11 cellular contexts compared by ENCODE assay signal in genomic region chr1:67060811-67061218, GRCh38. TPM values are rescaled to one million over a fixed set of nuclear protein-coding genes. Genes with fewer than 3 reads are reported as not detected.
DNase-seq lines count a peak whose midpoint lies in the region; ATAC-seq and TF ChIP-seq lines count a peak whose summit lies in the region.
"Had no signal": no experiment of that assay in that cellular context is flagged by ENCODE, and none has a peak within 500 bp of the region (broad histone marks: within the 10 kb centered on the region; RNA-seq: fewer than 3 reads in every experiment).

No MANE protein-coding gene starts in this region.

- H3K27ac Mint-ChIP-seq in Caco-2 (ENCODE audit: unreplicated experiment) = no peak overlapping the region

- no peaks in the 10 kb centered on the region for H3K79me2 ChIP-seq in smooth muscle cell (ENCODE audit: low read depth)

- no peak overlapping the region for H3K4me3 Mint-ChIP-seq in Caco-2 (ENCODE audit: unreplicated experiment)

- peak overlapping the region; percentile 50 for H3K4me2 ChIP-seq in smooth muscle cell

- CTCF ChIA-PET in Caco-2 (lab: Charles Lee) = no interaction called here

- H3K9me3 ChIP-seq in smooth muscle cell (replicated peaks; ENCODE audit: low read depth) (no peaks in the 10 kb centered on the region), Caco-2 (no peaks in the 10 kb centered on the region)

- H3K27me3 Mint-ChIP-seq in Caco-2 (ENCODE audit: insufficient read depth, unreplicated experiment) = peaks cover 6% of the 10 kb centered on the region

- no peak for ATAC-seq in HG03354 (IDR thresholded peaks at IDR 0.05; ENCODE audit: poor library complexity, severe bottlenecking, unreplicated experiment)

- peaks cover 16% of the 10 kb centered on the region for H3K4me1 ChIP-seq in smooth muscle cell (ENCODE audit: low read depth)
- no peaks in the 10 kb centered on the region for H3K4me1 ChIP-seq in Caco-2

- H3K36me3 Mint-ChIP-seq in Caco-2 (ENCODE audit: insufficient read depth, unreplicated experiment) = no peaks in the 10 kb centered on the region

- no peak for TF ChIP-seq CTCF in HFF-Myc (IDR thresholded peaks at IDR 0.05; ENCODE audit: low read depth, low read length, missing control alignments)
- TF ChIP-seq CTCF in smooth muscle cell (IDR thresholded peaks at IDR 0.05; ENCODE audit: borderline replicate concordance, insufficient read depth, poor library complexity, severe bottlenecking) = no peak
- TF ChIP-seq CTCF in Caco-2 (IDR thresholded peaks at IDR 0.05; ENCODE audit: insufficient read depth in 1 of 2, low read depth in 1 of 2, low read length in 1 of 2, severe bottlenecking in 1 of 2, unreplicated experiment in 1 of 2) = no peak

- H3K27me3 ChIP-seq in smooth muscle cell (ENCODE audit: low read depth) (no peaks in the 10 kb centered on the region), Caco-2 (replicated peaks; ENCODE audit: control insufficient read depth, insufficient read depth, low read length) (no peaks in the 10 kb centered on the region)

- POLR2A ChIA-PET in Caco-2 (lab: Charles Lee) = no interaction called here

- H3K4me3 ChIP-seq in HFF-Myc (replicated peaks; ENCODE audit: low read depth, low read length) (no peak overlapping the region), smooth muscle cell (no peak overlapping the region), Caco-2 (ENCODE audit: low read depth, low read length) (no peak overlapping the region)

- H2AFZ ChIP-seq in smooth muscle cell (ENCODE audit: low read depth) = no peak overlapping the region

- 0% methylated on average over 2 of the region's 2 CpGs for whole genome bisulfite sequencing in smooth muscle cell (ENCODE audit: low lambda C conversion rate)

- no peaks in the 10 kb centered on the region for H3K36me3 ChIP-seq in smooth muscle cell (ENCODE audit: low read depth)
- H3K36me3 ChIP-seq in Caco-2 (ENCODE audit: control insufficient read depth, insufficient read depth, low read length) = no peaks in the 10 kb centered on the region

- peaks cover 7% of the 10 kb centered on the region for H3K4me1 Mint-ChIP-seq in Caco-2 (ENCODE audit: low read depth, unreplicated experiment)

- peak; percentile 89 for DNase-seq in HFF-Myc (ENCODE audit: extremely low read depth, low read depth)
- DNase-seq in SW480 (ENCODE audit: low spot score) = peak; percentile 88
- peak; percentile 88 for DNase-seq in fibroblast of the conjunctiva (ENCODE audit: low read depth)
- no peak for DNase-seq in smooth muscle cell (lab: John Stamatoyannopoulos, UW; ENCODE audit: unreplicated experiment)
- no peak for DNase-seq in activated CD4-positive, alpha-beta T cell treated with anti-CD3 and anti-CD28 coated beads, Interleukin-2, amount 50 U/mL, for 48 hours
- DNase-seq in activated CD4-positive, alpha-beta T cell treated with anti-CD3 and anti-CD28 coated beads, Interleukin-2, amount 50 U/mL, for 4 hours = no peak
- DNase-seq in Caco-2 = no peak
- DNase-seq: NCI-H2081 treated with DMSO at 0.1 percent for 48 hours; SHP77; stimulated activated CD4-positive, alpha-beta T cell treated with anti-CD3 and anti-CD28 coated beads, Interleukin-15, amount 100 ng/mL, for 24 hours had no signal

- peak overlapping the region; percentile 95 for H3K27ac ChIP-seq in smooth muscle cell (ENCODE audit: low read depth)

- intact Hi-C loops in Caco-2 (cut with micrococcal nuclease; ENCODE audit: unreplicated experiment) = no loop called here

- peaks cover 9% of the 10 kb centered on the region for H3F3A ChIP-seq in smooth muscle cell (ENCODE audit: low read depth)

- H4K20me1 ChIP-seq in smooth muscle cell (ENCODE audit: low read depth) = no peaks in the 10 kb centered on the region

- H3K9ac ChIP-seq in smooth muscle cell (ENCODE audit: low read depth) = peak overlapping the region; percentile 80

- H3K9me3 Mint-ChIP-seq in Caco-2 (ENCODE audit: unreplicated experiment) = peaks cover 16% of the 10 kb centered on the region

- BruUV-seq in Caco-2 (replicated peaks; lab: Mats Ljungman, UMichigan) = no TSS peak

RNA-seq across cellular contexts. Expression of gene SLC35D1, which starts 6.9 kb away (rescaled TPM):
- 28.2 and 29.9 TPM in 2 replicates for total RNA-seq in smooth muscle cell
- polyA plus RNA-seq in smooth muscle cell = 8.6 and 13.3 TPM in 2 replicates
- 7.1 and 7.7 TPM in 2 replicates for total RNA-seq in Caco-2 (2022)

Comparison
In these comparisons a context has a peak if more than half of its experiments do, and no peak if none do; other contexts are left out.
1. DNase-seq: peak in HFF-Myc (single experiment), SW480 (single experiment) and fibroblast of the conjunctiva (single experiment); none in smooth muscle cell (single experiment), activated CD4-positive, alpha-beta T cell treated with anti-CD3 and anti-CD28 coated beads, Interleukin-2, amount 50 U/mL, for 48 hours (0 of 2), activated CD4-positive, alpha-beta T cell treated with anti-CD3 and anti-CD28 coated beads, Interleukin-2, amount 50 U/mL, for 4 hours (0 of 2) and Caco-2 (0 of 2).